ENCODE assay signal across 1 cellular context in genomic region chr12:30756074-30756473, GRCh38.
TF ChIP-seq lines count a peak whose summit lies in the region.

No MANE protein-coding gene starts in this region.

TF ChIP-seq in H1, 55 proteins besides CTCF, POLR2A, EP300 and RAD21:
- TF ChIP-seq RNF2 (IDR thresholded peaks at IDR 0.05; ENCODE audit: borderline replicate concordance, low read depth, low read length, missing control alignments, poor library complexity, severe bottlenecking): no peak
- TF ChIP-seq FOSL1 (IDR thresholded peaks at IDR 0.05; ENCODE audit: insufficient read depth, low read depth, low read length): no peak
- no peak for TF ChIP-seq TBP (IDR thresholded peaks at IDR 0.05; ENCODE audit: low read depth, low read length)
- TF ChIP-seq ASH2L (IDR thresholded peaks at IDR 0.05; ENCODE audit: low read length): no peak
